In genomic region chr2:214774108-214774507, GRCh38 we compare ENCODE assay signal across 22 cellular contexts. TPM values are rescaled to one million over a fixed set of nuclear protein-coding genes. Genes with fewer than 3 reads are reported as not detected.
DNase-seq lines count a peak whose midpoint lies in the region; ATAC-seq, FAIRE-seq and TF ChIP-seq lines count a peak whose summit lies in the region.
"Had no signal": no experiment of that assay in that cellular context is flagged by ENCODE, and none has a peak within 500 bp of the region (broad histone marks: within the 10 kb centered on the region; RNA-seq: fewer than 3 reads in every experiment).

No MANE protein-coding gene starts in this region.

- no peak for TF ChIP-seq RAD21 in A549 (conservative IDR thresholded peaks at IDR 0.05 in 1 of 2, IDR thresholded peaks at IDR 0.05 in 1 of 2)

- no peak for FAIRE-seq in A549 (lab: Jason Lieb, UNC)
- FAIRE-seq in astrocyte (lab: Jason Lieb, UNC), result peak; percentile 78

- H2AFZ ChIP-seq in GM23248, result no peak overlapping the region
- H2AFZ ChIP-seq in astrocyte (ENCODE audit: low read depth, low read length), result no peak overlapping the region

- no peaks in the 10 kb centered on the region for H3K9me2 ChIP-seq in GM23248 (ENCODE audit: insufficient read depth)

- in situ Hi-C loops in GM23248 (cut with MboI), result no loop called here

- H3K9me3 Mint-ChIP-seq in astrocyte (ENCODE audit: unreplicated experiment), result peaks cover 15% of the 10 kb centered on the region

- no peak for TF ChIP-seq EP300 in A549 (IDR thresholded peaks at IDR 0.05)

- H3K27me3 Mint-ChIP-seq in astrocyte (ENCODE audit: low read depth, unreplicated experiment), result no peaks in the 10 kb centered on the region
- H3K27me3 Mint-ChIP-seq: activated CD4-positive, alpha-beta T cell treated with anti-CD3 and anti-CD28 coated beads for 36 hours; memory B cell had no signal

- H3K4me1 Mint-ChIP-seq in astrocyte (ENCODE audit: low read depth, unreplicated experiment), result no peaks in the 10 kb centered on the region
- H3K4me1 Mint-ChIP-seq: CD14-positive monocyte, memory B cell had no signal

- no peak for TF ChIP-seq POLR2A in A549 (IDR thresholded peaks at IDR 0.05; ENCODE audit: low read length)

- peaks cover 10% of the 10 kb centered on the region for H3K36me3 Mint-ChIP-seq in astrocyte (ENCODE audit: low read depth, unreplicated experiment)

- H3K27ac ChIP-seq in A549, result no peak overlapping the region
- H3K27ac ChIP-seq in GM23248, result no peak overlapping the region
- H3K27ac ChIP-seq in astrocyte (ENCODE audit: low read depth, low read length), result no peak overlapping the region
- H3K27ac ChIP-seq: body of pancreas, coronary artery, right atrium auricular region, vagina had no signal

- H3F3A ChIP-seq in GM23248 (ENCODE audit: insufficient read depth), result no peaks in the 10 kb centered on the region

- H3K4me3 Mint-ChIP-seq in astrocyte (ENCODE audit: unreplicated experiment), result no peak overlapping the region
- H3K4me3 Mint-ChIP-seq: activated CD4-positive, alpha-beta T cell treated with anti-CD3 and anti-CD28 coated beads for 36 hours; CD14-positive monocyte; memory B cell had no signal

- no peaks in the 10 kb centered on the region for H3K79me2 ChIP-seq in GM23248 (ENCODE audit: insufficient read depth)
- peaks cover 2% of the 10 kb centered on the region for H3K79me2 ChIP-seq in astrocyte (ENCODE audit: insufficient read depth, low read length)

- no peak overlapping the region for H3K27ac Mint-ChIP-seq in astrocyte (ENCODE audit: unreplicated experiment)
- H3K27ac Mint-ChIP-seq: activated CD4-positive, alpha-beta T cell treated with anti-CD3 and anti-CD28 coated beads for 36 hours; activated naive CD4-positive, alpha-beta T cell treated with anti-CD3 and anti-CD28 coated beads, Interleukin-2, amount 50 U/mL, for 72 hours; CD14-positive monocyte; memory B cell had no signal

- H3K27me3 ChIP-seq in GM23248 (replicated peaks; ENCODE audit: insufficient read depth) (no peaks in the 10 kb centered on the region), astrocyte (ENCODE audit: insufficient read depth, low read length) (no peaks in the 10 kb centered on the region)
- H3K27me3 ChIP-seq: body of pancreas, right atrium auricular region, vagina had no signal

- no peak overlapping the region for H3K4me2 ChIP-seq in A549
- H3K4me2 ChIP-seq in GM23248 (ENCODE audit: unreplicated experiment), result no peak overlapping the region
- no peak overlapping the region for H3K4me2 ChIP-seq in astrocyte (ENCODE audit: low read length)

- no peak overlapping the region for H3K9ac ChIP-seq in GM23248
- H3K9ac ChIP-seq in astrocyte (ENCODE audit: low read length), result no peak overlapping the region

- H3K4me3 ChIP-seq in A549, result no peak overlapping the region
- H3K4me3 ChIP-seq in GM23248, result no peak overlapping the region
- no peak overlapping the region for H3K4me3 ChIP-seq in astrocyte (ENCODE audit: insufficient read depth, low read depth, low read length)
- H3K4me3 ChIP-seq in fibroblast of the aortic adventitia (ENCODE audit: low read depth, low read length), result no peak overlapping the region
- H3K4me3 ChIP-seq: body of pancreas, coronary artery, right atrium auricular region, vagina had no signal

- 0 out of 3 replicates have a peak, but pooled peaks cover 3% of the 10 kb centered on the region for H3K9me3 ChIP-seq in A549
- no peaks in the 10 kb centered on the region for H3K9me3 ChIP-seq in GM23248 (ENCODE audit: low read depth)
- no peaks in the 10 kb centered on the region for H3K9me3 ChIP-seq in astrocyte (ENCODE audit: insufficient read depth, low read depth, low read length)
- H3K9me3 ChIP-seq: right atrium auricular region, vagina had no signal

- H3K4me1 ChIP-seq in A549 (no peaks in the 10 kb centered on the region), GM23248 (ENCODE audit: insufficient read depth) (no peaks in the 10 kb centered on the region), astrocyte (ENCODE audit: insufficient read depth, low read length) (no peaks in the 10 kb centered on the region)
- H3K4me1 ChIP-seq: body of pancreas, vagina had no signal

- TF ChIP-seq CTCF in A549 (IDR thresholded peaks at IDR 0.05), result no peak
- no peak for TF ChIP-seq CTCF in astrocyte (IDR thresholded peaks at IDR 0.05; ENCODE audit: insufficient read depth, low read depth, low read length)
- TF ChIP-seq CTCF in fibroblast of the aortic adventitia (IDR thresholded peaks at IDR 0.05; ENCODE audit: insufficient read depth, low read length), result no peak

- CTCF ChIA-PET in A549 (lab: Yijun Ruan, JAX), result no interaction called here

- POLR2A ChIA-PET in A549 (lab: Yijun Ruan, JAX), result no interaction called here

- H3K36me3 ChIP-seq in GM23248 (ENCODE audit: low read depth) (no peaks in the 10 kb centered on the region), astrocyte (ENCODE audit: insufficient read depth, low read length) (no peaks in the 10 kb centered on the region)
- H3K36me3 ChIP-seq: right atrium auricular region had no signal

- ATAC-seq in A549 (no peak), GM18870 (IDR thresholded peaks at IDR 0.05; ENCODE audit: unreplicated experiment) (no peak), GM18520 (IDR thresholded peaks at IDR 0.05; ENCODE audit: unreplicated experiment) (no peak)
- ATAC-seq: activated CD4-positive, alpha-beta T cell treated with anti-CD3 and anti-CD28 coated beads for 36 hours; activated naive CD4-positive, alpha-beta T cell treated with anti-CD3 and anti-CD28 coated beads, Interleukin-2, amount 50 U/mL, for 72 hours; body of pancreas; HCT116 had no signal

- DNase-seq in A549 (ENCODE audit: low read depth in 1 of 2, low spot score in 1 of 2), result no peak
- peak; percentile 56 for DNase-seq in GM23248
- DNase-seq in astrocyte (ENCODE audit: low read depth), result peak; percentile 47
- peak; percentile 22 for DNase-seq in fibroblast of the aortic adventitia (ENCODE audit: low read depth)
- no peak for DNase-seq in NCI-H2081 treated with DMSO at 0.1 percent for 48 hours (lab: John Stamatoyannopoulos, UW)
- no peak for DNase-seq in stimulated activated CD4-positive, alpha-beta T cell treated with anti-CD3 and anti-CD28 coated beads, Interleukin-1b, Interleukin-23, amount 100 ng/mL, for 48 hours
- DNase-seq: activated CD4-positive, alpha-beta T cell treated with anti-CD3 and anti-CD28 coated beads for 36 hours; body of pancreas; kidney glomerular epithelial cell; NCI-H2227 treated with DMSO at 0.1 percent for 48 hours; NCI-H774; SHP77 treated with DMSO at 0.1 percent for 48 hours; T-helper 1 cell had no signal

- H4K20me1 ChIP-seq in GM23248 (ENCODE audit: insufficient read depth) (no peaks in the 10 kb centered on the region), astrocyte (ENCODE audit: insufficient read depth, low read length) (no peaks in the 10 kb centered on the region)

TF ChIP-seq in A549, 52 proteins besides CTCF, POLR2A, EP300 and RAD21:
- no peak for TF ChIP-seq FOSL2 (IDR thresholded peaks at IDR 0.05)
- peak; percentile 54; the same call in 1 of the 2 replicates for TF ChIP-seq FOSL2 (CRISPR knock-in tag; IDR thresholded peaks at IDR 0.05)
- no peak for TF ChIP-seq CBX2 (IDR thresholded peaks at IDR 0.05; ENCODE audit: borderline replicate concordance, low read depth)
- TF ChIP-seq MAZ (IDR thresholded peaks at IDR 0.05; ENCODE audit: borderline replicate concordance, low read depth, low read length), result no peak
- no peak for TF ChIP-seq HEYL (CRISPR knock-in tag; IDR thresholded peaks at IDR 0.05)
- TF ChIP-seq POLR2AphosphoS2 (conservative IDR thresholded peaks at IDR 0.05; ENCODE audit: low read length), result no peak
- TF ChIP-seq GATA3 (IDR thresholded peaks at IDR 0.05; ENCODE audit: borderline replicate concordance), result no peak

RNA-seq across cellular contexts. Expression of gene BARD1, which starts 35.4 kb away (rescaled TPM):
- polyA plus RNA-seq in A549 (2011; rRNA removed) (8.4 and 9.9 TPM in 2 replicates), A549 (2017; fragmentation: RNase III; extraction: RNeasy Plus Mini Kit Qiagen cat#74134 plus additional on column Dnase treatment) (5.5 to 8.3 TPM (median 7.9 TPM) in 3 replicates), GM23248 (2016; fragmentation: Nextera tagmentation; extraction: Ambion mirVana) (7.7 and 8.1 TPM in 2 replicates)
- polyA plus RNA-seq in A549 (2012; cell fraction: cytosol; rRNA removed), result 3.4 and 3.6 TPM in 2 replicates
- polyA plus RNA-seq in A549 (2012; cell fraction: nucleus; rRNA removed), result 6.2 and 8.8 TPM in 2 replicates
- 33.7 and 36.2 TPM in 2 replicates for polyA minus RNA-seq in A549 (2011; rRNA and poly(A)+ RNA removed)
- 11.8 and 24.8 TPM in 2 replicates for total RNA-seq in GM23248 (2014; rRNA removed; shearing (Covaris generic))
- total RNA-seq in astrocyte (13.9 and 15.5 TPM in 2 replicates), fibroblast of the aortic adventitia (ENCODE audit: low replicate concordance) (4.5 and 33.1 TPM in 2 replicates)

Comparison
In these comparisons a context has a peak if more than half of its experiments do, and no peak if none do; other contexts are left out.
1. DNase-seq: peak in GM23248 (single experiment), astrocyte (single experiment) and fibroblast of the aortic adventitia (single experiment); none in A549 (0 of 2), NCI-H2081 treated with DMSO at 0.1 percent for 48 hours (single experiment) and stimulated activated CD4-positive, alpha-beta T cell treated with anti-CD3 and anti-CD28 coated beads, Interleukin-1b, Interleukin-23, amount 100 ng/mL, for 48 hours (single experiment).